In the genomic region with DNA sequence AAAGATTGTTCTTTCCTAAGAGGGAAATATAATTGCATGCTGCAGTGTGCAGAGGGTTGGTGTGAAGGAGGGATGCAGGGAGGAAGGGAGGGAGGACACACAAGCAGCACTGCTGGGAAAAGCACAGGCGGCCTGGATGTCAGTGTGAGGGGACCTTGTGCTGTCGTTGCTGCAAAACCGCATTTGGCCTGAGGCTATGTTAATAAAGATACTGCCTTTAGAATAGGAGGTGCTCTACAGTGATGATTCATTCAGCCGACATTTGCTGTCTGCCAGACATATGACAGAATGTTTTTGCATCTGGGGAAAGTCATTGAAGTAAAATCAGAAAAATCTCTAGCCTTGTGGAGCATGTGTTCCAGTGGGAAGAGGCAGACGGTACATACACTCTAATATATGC, we compare ENCODE assay signal across 13 cellular contexts. TPM values are rescaled to one million over a fixed set of nuclear protein-coding genes. Genes with fewer than 3 reads are reported as not detected.
DNase-seq lines count a peak whose midpoint lies in the region; ATAC-seq and FAIRE-seq lines count a peak whose summit lies in the region.
"Had no signal": no experiment of that assay in that cellular context is flagged by ENCODE, and none has a peak within 500 bp of the region (broad histone marks: within the 10 kb centered on the region; RNA-seq: fewer than 3 reads in every experiment).

No MANE protein-coding gene starts in this region.

- ATAC-seq in activated CD8-positive, alpha-beta memory T cell treated with anti-CD3 and anti-CD28 coated beads, Interleukin-2, amount 10 ng/mL, durations not matched to agents 7 days and 5 days, result no peak
- ATAC-seq: K562 had no signal

- CTCF ChIA-PET in activated CD4-positive, alpha-beta memory T cell treated with anti-CD3 and anti-CD28 coated beads, Interleukin-2, amount 10 ng/mL, durations not matched to agents 7 days and 5 days (lab: Charles Lee), result no interaction called here
- CTCF ChIA-PET in activated CD8-positive, alpha-beta memory T cell treated with anti-CD3 and anti-CD28 coated beads, Interleukin-2, amount 10 ng/mL, durations not matched to agents 7 days and 5 days (lab: Charles Lee), result no interaction called here

- H3K4me3 Mint-ChIP-seq in activated CD4-positive, alpha-beta memory T cell treated with anti-CD3 and anti-CD28 coated beads, Interleukin-2, amount 10 ng/mL, durations not matched to agents 7 days and 5 days, result no peak overlapping the region
- H3K4me3 Mint-ChIP-seq in activated CD8-positive, alpha-beta memory T cell treated with anti-CD3 and anti-CD28 coated beads, Interleukin-2, amount 10 ng/mL, durations not matched to agents 7 days and 5 days, result no peak overlapping the region
- H3K4me3 Mint-ChIP-seq: activated T-cell treated with anti-CD3 and anti-CD28 coated beads, Interleukin-2, amount 50 U/mL, for 24 hours; neural progenitor cell had no signal

- FAIRE-seq in RCC 7860 (lab: Jason Lieb, UNC), result no peak
- FAIRE-seq: K562 had no signal

- H3K27ac Mint-ChIP-seq in activated CD4-positive, alpha-beta memory T cell treated with anti-CD3 and anti-CD28 coated beads, Interleukin-2, amount 10 ng/mL, durations not matched to agents 7 days and 5 days, result no peak overlapping the region
- H3K27ac Mint-ChIP-seq in activated CD8-positive, alpha-beta memory T cell treated with anti-CD3 and anti-CD28 coated beads, Interleukin-2, amount 10 ng/mL, durations not matched to agents 7 days and 5 days, result no peak overlapping the region
- H3K27ac Mint-ChIP-seq: activated T-cell treated with anti-CD3 and anti-CD28 coated beads, Interleukin-2, amount 50 U/mL, for 24 hours; neural progenitor cell had no signal

- H3K36me3 Mint-ChIP-seq in activated CD4-positive, alpha-beta memory T cell treated with anti-CD3 and anti-CD28 coated beads, Interleukin-2, amount 10 ng/mL, durations not matched to agents 7 days and 5 days (ENCODE audit: low read depth), result peaks cover 20% of the 10 kb centered on the region
- peaks cover 2% of the 10 kb centered on the region for H3K36me3 Mint-ChIP-seq in activated CD8-positive, alpha-beta memory T cell treated with anti-CD3 and anti-CD28 coated beads, Interleukin-2, amount 10 ng/mL, durations not matched to agents 7 days and 5 days

- no peaks in the 10 kb centered on the region for H3K9me3 Mint-ChIP-seq in activated CD4-positive, alpha-beta memory T cell treated with anti-CD3 and anti-CD28 coated beads, Interleukin-2, amount 10 ng/mL, durations not matched to agents 7 days and 5 days
- no peaks in the 10 kb centered on the region for H3K9me3 Mint-ChIP-seq in activated CD8-positive, alpha-beta memory T cell treated with anti-CD3 and anti-CD28 coated beads, Interleukin-2, amount 10 ng/mL, durations not matched to agents 7 days and 5 days (ENCODE audit: low read depth)
- H3K9me3 Mint-ChIP-seq: activated T-cell treated with anti-CD3 and anti-CD28 coated beads, Interleukin-2, amount 50 U/mL, for 24 hours had no signal

- peaks cover 10% of the 10 kb centered on the region for H3K4me1 Mint-ChIP-seq in activated CD4-positive, alpha-beta memory T cell treated with anti-CD3 and anti-CD28 coated beads, Interleukin-2, amount 10 ng/mL, durations not matched to agents 7 days and 5 days
- H3K4me1 Mint-ChIP-seq in activated CD8-positive, alpha-beta memory T cell treated with anti-CD3 and anti-CD28 coated beads, Interleukin-2, amount 10 ng/mL, durations not matched to agents 7 days and 5 days, result peaks cover 10% of the 10 kb centered on the region

- DNase-seq in GM03348 (ENCODE audit: low spot score), result peak; percentile 51
- DNase-seq in RCC 7860 (ENCODE audit: low spot score), result peak; percentile 22
- DNase-seq in dedifferentiated amniotic fluid mesenchymal stem cell (ENCODE audit: extremely low spot score), result peak; percentile 35
- DNase-seq in myocyte (ENCODE audit: low read depth), result peak; percentile 42
- DNase-seq in GOT3 (lab: John Stamatoyannopoulos, UW), result no peak
- no peak for DNase-seq in activated CD4-positive, alpha-beta memory T cell treated with anti-CD3 and anti-CD28 coated beads, Interleukin-2, amount 10 ng/mL, durations not matched to agents 7 days and 5 days
- no peak for DNase-seq in Kasumi-1 (lab: John Stamatoyannopoulos, UW)
- DNase-seq in activated CD8-positive, alpha-beta memory T cell treated with anti-CD3 and anti-CD28 coated beads, Interleukin-2, amount 10 ng/mL, durations not matched to agents 7 days and 5 days, result no peak
- DNase-seq: activated T-cell treated with anti-CD3 and anti-CD28 coated beads, Interleukin-2, amount 50 U/mL, for 24 hours; NCI-H2107; spleen had no signal

- H3K27me3 Mint-ChIP-seq in activated CD4-positive, alpha-beta memory T cell treated with anti-CD3 and anti-CD28 coated beads, Interleukin-2, amount 10 ng/mL, durations not matched to agents 7 days and 5 days, result no peaks in the 10 kb centered on the region
- H3K27me3 Mint-ChIP-seq in activated CD8-positive, alpha-beta memory T cell treated with anti-CD3 and anti-CD28 coated beads, Interleukin-2, amount 10 ng/mL, durations not matched to agents 7 days and 5 days, result peaks cover 14% of the 10 kb centered on the region
- H3K27me3 Mint-ChIP-seq: activated T-cell treated with anti-CD3 and anti-CD28 coated beads, Interleukin-2, amount 50 U/mL, for 24 hours had no signal

- POLR2A ChIA-PET in activated CD4-positive, alpha-beta memory T cell treated with anti-CD3 and anti-CD28 coated beads, Interleukin-2, amount 10 ng/mL, durations not matched to agents 7 days and 5 days (lab: Charles Lee), result no interaction called here

RNA-seq across cellular contexts. Expression of gene TRIM26, which starts 50.5 kb away (rescaled TPM):
- total RNA-seq in myocyte, result 13.7 and 22.4 TPM in 2 replicates
- 26.9 TPM for polyA plus RNA-seq in myocyte (2012)
- total RNA-seq in activated CD4-positive, alpha-beta memory T cell treated with anti-CD3 and anti-CD28 coated beads, Interleukin-2, amount 10 ng/mL, durations not matched to agents 7 days and 5 days, result 10 to 100 TPM; 91.1 to 91.5 TPM
- 100 to 1,000 TPM; 112 to 115 TPM for total RNA-seq in activated CD8-positive, alpha-beta memory T cell treated with anti-CD3 and anti-CD28 coated beads, Interleukin-2, amount 10 ng/mL, durations not matched to agents 7 days and 5 days

Comparison
In these comparisons a context has a peak if more than half of its experiments do, and no peak if none do; other contexts are left out.
1. DNase-seq: peak in GM03348 (single experiment), RCC 7860 (single experiment), dedifferentiated amniotic fluid mesenchymal stem cell (single experiment) and myocyte (single experiment); none in GOT3 (single experiment), activated CD4-positive, alpha-beta memory T cell treated with anti-CD3 and anti-CD28 coated beads, Interleukin-2, amount 10 ng/mL, durations not matched to agents 7 days and 5 days (single experiment), Kasumi-1 (0 of 2) and activated CD8-positive, alpha-beta memory T cell treated with anti-CD3 and anti-CD28 coated beads, Interleukin-2, amount 10 ng/mL, durations not matched to agents 7 days and 5 days (single experiment).